Comparison of ENCODE assay signal across 15 cellular contexts in the genomic region with DNA sequence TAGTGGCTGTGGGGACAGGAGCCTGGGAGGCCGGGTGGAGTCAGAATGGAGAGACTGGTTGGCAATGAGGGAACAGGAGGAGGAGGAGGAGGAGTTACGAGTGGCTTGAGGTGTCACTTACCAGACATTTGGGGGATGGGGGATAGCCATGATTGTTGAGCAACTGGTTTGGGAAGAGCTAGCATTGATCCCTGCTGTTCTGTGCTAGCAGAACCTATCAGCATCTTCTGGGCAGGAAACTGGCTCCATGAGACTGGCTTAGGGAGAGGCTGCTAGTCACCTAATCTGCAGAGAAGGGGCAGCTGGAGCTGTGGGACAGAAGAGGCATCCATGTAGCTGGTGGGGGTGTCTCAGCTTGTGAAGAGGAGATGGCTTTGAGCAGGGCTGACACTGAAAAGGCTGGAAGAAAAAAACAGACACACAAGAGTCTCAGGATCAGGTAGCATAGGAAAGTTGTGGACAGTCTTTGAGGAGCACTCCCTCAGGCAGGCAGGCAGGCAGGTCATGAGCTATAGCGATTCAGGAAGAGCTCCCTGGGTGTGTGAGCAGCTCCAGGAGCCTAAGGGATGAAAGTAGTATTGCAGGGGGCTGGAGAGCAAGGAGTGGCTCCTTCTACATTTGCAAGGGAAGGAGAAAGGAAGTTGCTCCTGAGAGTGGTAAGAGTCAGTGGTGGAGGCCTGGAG. TPM values are rescaled to one million over a fixed set of nuclear protein-coding genes. Genes with fewer than 3 reads are reported as not detected.
DNase-seq lines count a peak whose midpoint lies in the region; ATAC-seq, FAIRE-seq and TF ChIP-seq lines count a peak whose summit lies in the region.
"Had no signal": no experiment of that assay in that cellular context is flagged by ENCODE, and none has a peak within 500 bp of the region (broad histone marks: within the 10 kb centered on the region; RNA-seq: fewer than 3 reads in every experiment).

No MANE protein-coding gene starts in this region.

- peaks cover 41% of the 10 kb centered on the region for H3K36me3 Mint-ChIP-seq in activated T-helper 1 cell treated with anti-CD3 and anti-CD28 coated beads, Interleukin-12 subunit alpha, Interleukin-12 subunit beta, Interleukin-2, Interleukin-4 antibody, amounts not matched to agents 30 ng/mL and 10 ng/mL and 1 ng/mL, durations not matched to agents 14 hours and 24 hours and 36 hours (ENCODE audit: low read depth)

- ATAC-seq in HepG2 = no peak
- ATAC-seq in right lobe of liver = no peak

- H3K27ac Mint-ChIP-seq in activated T-helper 1 cell treated with anti-CD3 and anti-CD28 coated beads, Interleukin-12 subunit alpha, Interleukin-12 subunit beta, Interleukin-2, Interleukin-4 antibody, amounts not matched to agents 30 ng/mL and 10 ng/mL and 1 ng/mL, durations not matched to agents 14 hours and 24 hours and 36 hours = peak overlapping the region; percentile 64
- H3K27ac Mint-ChIP-seq: progenitor cell of endocrine pancreas had no signal

- H3K36me3 ChIP-seq in HepG2 (replicated peaks in 1 of 2; ENCODE audit: control insufficient read depth in 1 of 2, insufficient read depth in 2 of 2, low read length in 2 of 2) (peaks cover 43 to 78% of the 10 kb centered on the region in 2 experiments), right lobe of liver (peaks cover 6 to 35% (median 24%) of the 10 kb centered on the region in 4 donors)
- H3K36me3 ChIP-seq: BE2C had no signal

- TF ChIP-seq CTCF in HepG2 (CRISPR knock-in tag; IDR thresholded peaks at IDR 0.05) = no peak
- TF ChIP-seq CTCF in right lobe of liver (IDR thresholded peaks at IDR 0.05) = no peak

- no peak overlapping the region for H2AFZ ChIP-seq in HepG2 (ENCODE audit: low read length)

- no peak for TF ChIP-seq EP300 in HepG2 (IDR thresholded peaks at IDR 0.05; ENCODE audit: low read depth in 2 of 2, low read length in 2 of 2)
- no peak for TF ChIP-seq EP300 in HepG2 (CRISPR knock-in tag; IDR thresholded peaks at IDR 0.05; ENCODE audit: borderline replicate concordance)

- peaks cover 10% of the 10 kb centered on the region for H3K4me1 Mint-ChIP-seq in activated T-helper 1 cell treated with anti-CD3 and anti-CD28 coated beads, Interleukin-12 subunit alpha, Interleukin-12 subunit beta, Interleukin-2, Interleukin-4 antibody, amounts not matched to agents 30 ng/mL and 10 ng/mL and 1 ng/mL, durations not matched to agents 14 hours and 24 hours and 36 hours (ENCODE audit: low read depth)

- TF ChIP-seq RAD21 in HepG2 (CRISPR knock-in tag; IDR thresholded peaks at IDR 0.05) = no peak

- H3K4me3 Mint-ChIP-seq in activated T-helper 1 cell treated with anti-CD3 and anti-CD28 coated beads, Interleukin-12 subunit alpha, Interleukin-12 subunit beta, Interleukin-2, Interleukin-4 antibody, amounts not matched to agents 30 ng/mL and 10 ng/mL and 1 ng/mL, durations not matched to agents 14 hours and 24 hours and 36 hours = no peak overlapping the region

- no peak for DNase-seq in HepG2 (ENCODE audit: low spot score)
- DNase-seq in right lobe of liver = no peak
- no peak for DNase-seq in activated T-helper 1 cell treated with anti-CD3 and anti-CD28 coated beads, Interleukin-12 subunit alpha, Interleukin-12 subunit beta, Interleukin-2, Interleukin-4 antibody, amounts not matched to agents 30 ng/mL and 10 ng/mL and 1 ng/mL, durations not matched to agents 14 hours and 24 hours and 36 hours (ENCODE audit: low spot score)
- DNase-seq in left kidney (ENCODE audit: low read depth, low spot score) = peak; percentile 39
- DNase-seq in NCI-H748 (lab: John Stamatoyannopoulos, UW; ENCODE audit: unreplicated experiment) = no peak
- DNase-seq in activated CD4-positive, CD25-positive, alpha-beta regulatory T cell treated with anti-CD3 and anti-CD28 coated beads, Interleukin-2, amount 50 U/mL, for 72 hours = no peak
- DNase-seq in NOMO-1 (lab: John Stamatoyannopoulos, UW; ENCODE audit: unreplicated experiment in 2 of 2) = no peak
- DNase-seq in NCI-H345 treated with DMSO at 0.1 percent for 48 hours (lab: John Stamatoyannopoulos, UW; ENCODE audit: unreplicated experiment) = no peak
- DNase-seq: activated T-cell treated with anti-CD3 and anti-CD28 coated beads, Interleukin-2, amount 50 U/mL, for 1 hour; BE2C; HCEC 1CT; NCI-H526 had no signal

- in situ Hi-C loops in HepG2 (cut with HindIII; ENCODE audit: extremely low pct_ligation_motif_present, low pct_unique_long_range_greater_than_20kb) = no loop called here

- H3K4me1 ChIP-seq in HepG2 (ENCODE audit: insufficient read depth, low read length) (peaks cover 23% of the 10 kb centered on the region), right lobe of liver (no peaks in the 10 kb centered on the region)
- H3K4me1 ChIP-seq: BE2C had no signal

- no peaks in the 10 kb centered on the region for H3K27me3 ChIP-seq in HepG2 (ENCODE audit: control insufficient read depth in 1 of 2, insufficient read depth in 2 of 2, low read length in 2 of 2)
- H3K27me3 ChIP-seq in right lobe of liver = no peaks in the 10 kb centered on the region
- H3K27me3 ChIP-seq: BE2C, cardiac muscle cell had no signal

- TF ChIP-seq POLR2A in HepG2 (IDR thresholded peaks at IDR 0.05; ENCODE audit: insufficient read depth in 1 of 2, low read depth in 2 of 2, low read length in 2 of 2) = no peak
- TF ChIP-seq POLR2A in right lobe of liver (IDR thresholded peaks at IDR 0.05) = no peak

- H3K79me2 ChIP-seq in HepG2 (ENCODE audit: insufficient read depth, low read length) = no peaks in the 10 kb centered on the region

- H3K4me3 ChIP-seq in HepG2 (replicated peaks in 1 of 3; ENCODE audit: insufficient read depth in 1 of 3, low read depth in 2 of 3, low read length in 3 of 3) (no peak overlapping the region), right lobe of liver (no peak overlapping the region)
- H3K4me3 ChIP-seq: cardiac muscle cell had no signal

- 93% methylated on average over 2 of the region's 3 CpGs for WGBS in HepG2 (ENCODE audit: low lambda C conversion rate)
- 78% methylated on average over 2 of the region's 3 CpGs for WGBS in right lobe of liver (ENCODE audit: insufficient coverage, low coverage, low lambda C conversion rate, missing lambda C conversion rate)

- POLR2A ChIA-PET in HepG2 (lab: Yijun Ruan, JAX) = no interaction called here

- BruUV-seq in HepG2 (replicated peaks; lab: Mats Ljungman, UMichigan) = no TSS peak

- intact Hi-C loops in HepG2 (cut with micrococcal nuclease; ENCODE audit: unreplicated experiment) (no loop called here), right lobe of liver (cut with DNase I) (no loop called here)
- intact Hi-C loops in activated T-helper 1 cell treated with anti-CD3 and anti-CD28 coated beads, Interleukin-12 subunit alpha, Interleukin-12 subunit beta, Interleukin-2, Interleukin-4 antibody, amounts not matched to agents 30 ng/mL and 10 ng/mL and 1 ng/mL, durations not matched to agents 14 hours and 24 hours and 36 hours (cut with micrococcal nuclease) = no loop called here

- H3K4me2 ChIP-seq in HepG2 (ENCODE audit: low read depth, low read length) = no peak overlapping the region

- H3K27ac ChIP-seq in HepG2 (ENCODE audit: extremely low read length, insufficient read depth, low read length) (no peak overlapping the region), right lobe of liver (no peak overlapping the region)
- H3K27ac ChIP-seq: cardiac muscle cell had no signal

- no peaks in the 10 kb centered on the region for H3K9me3 ChIP-seq in HepG2 (ENCODE audit: low read length)
- H3K9me3 ChIP-seq in right lobe of liver = no peaks in the 10 kb centered on the region
- H3K9me3 ChIP-seq: BE2C had no signal

- no peak for FAIRE-seq in HepG2 (lab: Jason Lieb, UNC)
- FAIRE-seq: endothelial cell of umbilical vein had no signal

- H3K27me3 Mint-ChIP-seq in activated T-helper 1 cell treated with anti-CD3 and anti-CD28 coated beads, Interleukin-12 subunit alpha, Interleukin-12 subunit beta, Interleukin-2, Interleukin-4 antibody, amounts not matched to agents 30 ng/mL and 10 ng/mL and 1 ng/mL, durations not matched to agents 14 hours and 24 hours and 36 hours (ENCODE audit: insufficient read depth) = no peaks in the 10 kb centered on the region
- H3K27me3 Mint-ChIP-seq: progenitor cell of endocrine pancreas had no signal

- H3K9me3 Mint-ChIP-seq in activated T-helper 1 cell treated with anti-CD3 and anti-CD28 coated beads, Interleukin-12 subunit alpha, Interleukin-12 subunit beta, Interleukin-2, Interleukin-4 antibody, amounts not matched to agents 30 ng/mL and 10 ng/mL and 1 ng/mL, durations not matched to agents 14 hours and 24 hours and 36 hours = no peaks in the 10 kb centered on the region

- CTCF ChIA-PET in HepG2 (lab: Yijun Ruan, JAX; ENCODE audit: low intra/inter-chr PET ratio, low total read pairs) = interaction anchor here (0.6 kb wide), 1 partner anchor 372 kb away, joined by 3 read pairs; no protein-coding TSS in a partner anchor

- H3K9ac ChIP-seq in HepG2 (ENCODE audit: insufficient read depth, low read depth, low read length) = no peak overlapping the region

- peaks cover 7% of the 10 kb centered on the region; the same call in 1 of the 2 replicates for H4K20me1 ChIP-seq in HepG2 (ENCODE audit: insufficient read depth, low read length)

RNA-seq across cellular contexts. Expression of gene PIK3IP1, which starts 22.3 kb away (rescaled TPM):
- total RNA-seq in HepG2 (2016; rRNA removed; fragmentation: Illumina TruSeq; extraction: Trizol) (0.44 and 1.3 TPM in 2 replicates), right lobe of liver (1 to 10 TPM; 1.3 to 6.6 (median 5.6) TPM)
- 0.26 and 0.30 TPM in 2 replicates for total RNA-seq in HepG2 (2016; cell fraction: cytosol; rRNA removed; fragmentation: Illumina TruSeq; extraction: Trizol; ENCODE audit: low read depth)
- 0.49 and 1.3 TPM in 2 replicates for total RNA-seq in HepG2 (2016; cell fraction: insoluble cytoplasmic fraction; rRNA removed; fragmentation: Illumina TruSeq; extraction: Trizol)
- 0.34 and 0.41 TPM in 2 replicates for total RNA-seq in HepG2 (2016; cell fraction: membrane; rRNA removed; fragmentation: Illumina TruSeq; extraction: Trizol)
- total RNA-seq in HepG2 (2016; cell fraction: nucleus; rRNA removed; fragmentation: Illumina TruSeq; extraction: Trizol) = 1.5 and 2.0 TPM in 2 replicates
- polyA plus RNA-seq in HepG2 (2011; rRNA removed) = 2.5 and 5.3 TPM in 2 replicates
- 2.4 and 5.0 TPM in 2 replicates for polyA plus RNA-seq in HepG2 (2011; cell fraction: cytosol; rRNA removed)
- 2.3 and 4.8 TPM in 2 replicates for polyA plus RNA-seq in HepG2 (2011; cell fraction: nucleus; rRNA removed)
- 4.8 and 7.6 TPM in 2 replicates for polyA plus RNA-seq in HepG2 (2012)
- polyA plus RNA-seq in HepG2 (2016; cell fraction: cytosol; fragmentation: Illumina TruSeq; extraction: Trizol; ENCODE audit: low read depth) = 0.06 and 0.11 TPM in 2 replicates
- 0.21 and 0.38 TPM in 2 replicates for polyA plus RNA-seq in HepG2 (2016; cell fraction: insoluble cytoplasmic fraction; fragmentation: Illumina TruSeq; extraction: Trizol; ENCODE audit: low read depth)
- polyA plus RNA-seq in HepG2 (2016; cell fraction: membrane; fragmentation: Illumina TruSeq; extraction: Trizol; ENCODE audit: low read depth) = 0.10 and 0.14 TPM in 2 replicates
- 1.7 and 2.4 TPM in 2 replicates for polyA plus RNA-seq in HepG2 (2016; cell fraction: nucleus; fragmentation: Illumina TruSeq; extraction: Trizol; ENCODE audit: insufficient read depth, low read depth)
- polyA minus RNA-seq in HepG2 (2011; rRNA and poly(A)+ RNA removed; ENCODE audit: low replicate concordance) = 2.1 and 3.8 TPM in 2 replicates
- 2.0 and 4.0 TPM in 2 replicates for polyA minus RNA-seq in HepG2 (2011; cell fraction: cytosol; rRNA and poly(A)+ RNA removed)
- 2.1 and 4.0 TPM in 2 replicates for polyA minus RNA-seq in HepG2 (2011; cell fraction: nucleus; rRNA and poly(A)+ RNA removed)
- 11.1 and 12.3 TPM in 2 replicates for total RNA-seq in activated T-helper 1 cell treated with anti-CD3 and anti-CD28 coated beads, Interleukin-12 subunit alpha, Interleukin-12 subunit beta, Interleukin-2, Interleukin-4 antibody, amounts not matched to agents 30 ng/mL and 10 ng/mL and 1 ng/mL, durations not matched to agents 14 hours and 24 hours and 36 hours

RNA-seq across cellular contexts. Expression of gene LIMK2, which starts 57.9 kb away (rescaled TPM):
- total RNA-seq in HepG2 (2016; rRNA removed; fragmentation: Illumina TruSeq; extraction: Trizol) (25.9 and 29.8 TPM in 2 replicates), right lobe of liver (10 to 100 TPM in 4 of 6 experiments, 1 to 10 TPM in 2; 6.3 to 47.9 (median 19.6) TPM)
- 11.6 and 11.9 TPM in 2 replicates for total RNA-seq in HepG2 (2016; cell fraction: cytosol; rRNA removed; fragmentation: Illumina TruSeq; extraction: Trizol; ENCODE audit: low read depth)
- total RNA-seq in HepG2 (2016; cell fraction: insoluble cytoplasmic fraction; rRNA removed; fragmentation: Illumina TruSeq; extraction: Trizol) = 23.7 and 30.9 TPM in 2 replicates
- total RNA-seq in HepG2 (2016; cell fraction: membrane; rRNA removed; fragmentation: Illumina TruSeq; extraction: Trizol) = 16.0 and 16.7 TPM in 2 replicates
- 34.7 and 39.4 TPM in 2 replicates for total RNA-seq in HepG2 (2016; cell fraction: nucleus; rRNA removed; fragmentation: Illumina TruSeq; extraction: Trizol)
- polyA plus RNA-seq in HepG2 (2011; rRNA removed) = 20.9 and 22.2 TPM in 2 replicates
- polyA plus RNA-seq in HepG2 (2011; cell fraction: cytosol; rRNA removed) = 13.6 and 17.8 TPM in 2 replicates
- polyA plus RNA-seq in HepG2 (2011; cell fraction: nucleus; rRNA removed) = 73.7 and 77.5 TPM in 2 replicates
- 13.8 and 20.5 TPM in 2 replicates for polyA plus RNA-seq in HepG2 (2012)
- 3.6 and 3.7 TPM in 2 replicates for polyA plus RNA-seq in HepG2 (2016; cell fraction: cytosol; fragmentation: Illumina TruSeq; extraction: Trizol; ENCODE audit: low read depth)
- 18.1 and 21.1 TPM in 2 replicates for polyA plus RNA-seq in HepG2 (2016; cell fraction: insoluble cytoplasmic fraction; fragmentation: Illumina TruSeq; extraction: Trizol; ENCODE audit: low read depth)
- polyA plus RNA-seq in HepG2 (2016; cell fraction: membrane; fragmentation: Illumina TruSeq; extraction: Trizol; ENCODE audit: low read depth) = 6.3 and 6.8 TPM in 2 replicates
- 49.2 and 49.7 TPM in 2 replicates for polyA plus RNA-seq in HepG2 (2016; cell fraction: nucleus; fragmentation: Illumina TruSeq; extraction: Trizol; ENCODE audit: insufficient read depth, low read depth)
- polyA minus RNA-seq in HepG2 (2011; rRNA and poly(A)+ RNA removed; ENCODE audit: low replicate concordance) = 7.4 and 68.6 TPM in 2 replicates
- polyA minus RNA-seq in HepG2 (2011; cell fraction: cytosol; rRNA and poly(A)+ RNA removed) = 11.4 and 15.5 TPM in 2 replicates
- 67.0 and 76.2 TPM in 2 replicates for polyA minus RNA-seq in HepG2 (2011; cell fraction: nucleus; rRNA and poly(A)+ RNA removed)
- total RNA-seq in activated T-helper 1 cell treated with anti-CD3 and anti-CD28 coated beads, Interleukin-12 subunit alpha, Interleukin-12 subunit beta, Interleukin-2, Interleukin-4 antibody, amounts not matched to agents 30 ng/mL and 10 ng/mL and 1 ng/mL, durations not matched to agents 14 hours and 24 hours and 36 hours = 39.8 and 40.7 TPM in 2 replicates
